ENCODE assay signal across 8 cellular contexts in genomic region chr1:212558665-212559480, GRCh38.
DNase-seq lines count a peak whose midpoint lies in the region; ATAC-seq lines count a peak whose summit lies in the region.

No MANE protein-coding gene starts in this region.

- H3K9me3 Mint-ChIP-seq in effector memory CD8-positive, alpha-beta T cell: no peaks in the 10 kb centered on the region
- peaks cover 4% of the 10 kb centered on the region for H3K9me3 Mint-ChIP-seq in memory B cell

- peak overlapping the region; percentile 75 to 80 for H3K4me3 Mint-ChIP-seq in effector memory CD8-positive, alpha-beta T cell
- peak overlapping the region; percentile 89 for H3K4me3 Mint-ChIP-seq in memory B cell

- H3K27me3 Mint-ChIP-seq in effector memory CD8-positive, alpha-beta T cell: no peaks in the 10 kb centered on the region
- H3K27me3 Mint-ChIP-seq in memory B cell: no peaks in the 10 kb centered on the region

- H3K4me1 Mint-ChIP-seq in effector memory CD8-positive, alpha-beta T cell (ENCODE audit: low read depth in 2 of 2): peaks cover 4 to 10% of the 10 kb centered on the region in 2 donors
- peaks cover 6% of the 10 kb centered on the region for H3K4me1 Mint-ChIP-seq in memory B cell

- peaks cover 4% of the 10 kb centered on the region for H3K36me3 Mint-ChIP-seq in effector memory CD8-positive, alpha-beta T cell (ENCODE audit: insufficient read depth)
- no peaks in the 10 kb centered on the region for H3K36me3 Mint-ChIP-seq in memory B cell

- peak; percentile 98 for DNase-seq in COLO829 (ENCODE audit: low spot score)
- peak; percentile 86 for DNase-seq in HPDE6-E6E7 (ENCODE audit: extremely low spot score)
- DNase-seq in NK-92 treated with Interleukin-12 subunit alpha and Interleukin-12 subunit beta, amount 100 ng/mL, for 24 hours (lab: John Stamatoyannopoulos, UW): peak; percentile 83
- DNase-seq in activated CD8-positive, alpha-beta memory T cell treated with anti-CD3 and anti-CD28 coated beads for 48 hours (ENCODE audit: low read depth in 2 of 3, low spot score in 2 of 3): peak; percentile 77 to 88 (median 77)
- peak; percentile 87 to 90 (median 88) for DNase-seq in effector memory CD8-positive, alpha-beta T cell
- DNase-seq in memory B cell (ENCODE audit: low spot score in 2 of 2): peak; percentile 89 to 91
- DNase-seq in stimulated activated CD8-positive, alpha-beta memory T cell treated with anti-CD3 and anti-CD28 coated beads, Interleukin-12 subunit alpha, Interleukin-12 subunit beta, amount 100 ng/mL, for 1 hour (ENCODE audit: low read depth): peak; percentile 86

- H3K27ac Mint-ChIP-seq in effector memory CD8-positive, alpha-beta T cell: peak overlapping the region; percentile 94 to 97
- peak overlapping the region; percentile 98 for H3K27ac Mint-ChIP-seq in memory B cell

- ATAC-seq in GM19468 (IDR thresholded peaks at IDR 0.05; ENCODE audit: extremely low read depth, unreplicated experiment): peak; percentile 69
- ATAC-seq in effector memory CD8-positive, alpha-beta T cell (replicated peaks): peak; percentile 97
- ATAC-seq in memory B cell (ENCODE audit: low read depth): peak; percentile 93

Comparison
In these comparisons a context has a peak if more than half of its experiments do, and no peak if none do; other contexts are left out.
1. Peak in every context shown above with its lines: DNase-seq and ATAC-seq.